10 cellular contexts compared by ENCODE assay signal in genomic region chr9:77946969-77947368, GRCh38.
A peak's percentile ranks its signal among the peaks of the same experiment; 100 is the strongest.
DNase-seq lines count a peak whose midpoint lies in the region; ATAC-seq and TF ChIP-seq lines count a peak whose summit lies in the region.
"Had no signal": no experiment of that assay in that cellular context is flagged by ENCODE, and none has a peak within 500 bp of the region (broad histone marks: within the 10 kb centered on the region; RNA-seq: fewer than 3 reads in every experiment).

No MANE protein-coding gene starts in this region.

- H3K27ac ChIP-seq in KOPT-K1 (ENCODE audit: low read depth, low read length, poor library complexity, severe bottlenecking) = peak overlapping the region; percentile 57
- H3K27ac ChIP-seq in muscle layer of duodenum (ENCODE audit: low read length) = peak overlapping the region; percentile 12
- H3K27ac ChIP-seq in GM23248 = no peak overlapping the region

- no peak overlapping the region for H2AFZ ChIP-seq in GM23248

- H3K9me3 Mint-ChIP-seq in CD14-positive monocyte = peaks cover 0 to 2% (median 0%) of the 10 kb centered on the region in 7 donors
- H3K9me3 Mint-ChIP-seq: effector memory CD8-positive, alpha-beta T cell had no signal

- H3K9ac ChIP-seq in GM23248 = no peak overlapping the region

- TF ChIP-seq CTCF in CD14-positive monocyte (IDR thresholded peaks at IDR 0.05) = no peak

- H3K4me1 Mint-ChIP-seq in CD14-positive monocyte = peaks cover 82% of the 10 kb centered on the region

- H3K9me3 ChIP-seq in KOPT-K1 (ENCODE audit: insufficient read depth, low read length, poor library complexity, severe bottlenecking) = no peaks in the 10 kb centered on the region
- H3K9me3 ChIP-seq in muscle layer of duodenum (ENCODE audit: control insufficient read depth in 1 of 2, low read length in 2 of 2) = no peaks in the 10 kb centered on the region
- H3K9me3 ChIP-seq in GM23248 (ENCODE audit: low read depth) = no peaks in the 10 kb centered on the region

- peak overlapping the region; percentile 71 to 96 for H3K4me3 Mint-ChIP-seq in CD14-positive monocyte
- H3K4me3 Mint-ChIP-seq: effector memory CD8-positive, alpha-beta T cell had no signal

- no peak overlapping the region for H3K4me2 ChIP-seq in GM23248 (ENCODE audit: unreplicated experiment)

- no peaks in the 10 kb centered on the region; the same call in 1 of the 2 replicates for H4K20me1 ChIP-seq in GM23248 (ENCODE audit: insufficient read depth)

- H3K27me3 Mint-ChIP-seq in CD14-positive monocyte (ENCODE audit: low read depth in 3 of 3) = no peaks in the 10 kb centered on the region

- WGBS in GM23248 (ENCODE audit: low coverage in 1 of 2, low lambda C conversion rate in 2 of 2, missing lambda C conversion rate in 2 of 2), 2 experiments = 72 to 80% methylated on average over 4 of the region's 4 CpGs

- peaks cover 99% of the 10 kb centered on the region for H3K79me2 ChIP-seq in GM23248 (ENCODE audit: insufficient read depth)

- H3K36me3 ChIP-seq in KOPT-K1 (ENCODE audit: insufficient read depth, low read length) (peaks cover 8% of the 10 kb centered on the region), muscle layer of duodenum (ENCODE audit: control insufficient read depth in 1 of 2, insufficient read depth in 2 of 2, low read length in 2 of 2) (no peaks in the 10 kb centered on the region), GM23248 (ENCODE audit: low read depth) (no peaks in the 10 kb centered on the region)

- no peaks in the 10 kb centered on the region for H3F3A ChIP-seq in GM23248 (ENCODE audit: insufficient read depth)

- peak overlapping the region; percentile 81 to 96 (median 92) for H3K27ac Mint-ChIP-seq in CD14-positive monocyte
- H3K27ac Mint-ChIP-seq: effector memory CD8-positive, alpha-beta T cell had no signal

- intact Hi-C loops in CD14-positive monocyte (cut with micrococcal nuclease) = loop anchor here in 1 of 2 donors (10.0 kb wide), 1 partner anchor 88 kb away; the partner anchor contains the start of gene GNAQ

- H3K27me3 ChIP-seq in muscle layer of duodenum (ENCODE audit: low read depth, low read length) (no peaks in the 10 kb centered on the region), GM23248 (replicated peaks; ENCODE audit: insufficient read depth) (no peaks in the 10 kb centered on the region)

- H3K9me2 ChIP-seq in GM23248 (ENCODE audit: insufficient read depth) = no peaks in the 10 kb centered on the region

- H3K4me1 ChIP-seq in muscle layer of duodenum (ENCODE audit: control insufficient read depth in 1 of 2, insufficient read depth in 2 of 2, low read length in 2 of 2) = peaks cover 37 to 50% of the 10 kb centered on the region in 2 donors
- H3K4me1 ChIP-seq in GM23248 (ENCODE audit: insufficient read depth) = peaks cover 21% of the 10 kb centered on the region

- in situ Hi-C loops in GM23248 (cut with MboI) = no loop called here

- DNase-seq in CD14-positive monocyte (ENCODE audit: low spot score) = no peak
- DNase-seq in cerebellum (ENCODE audit: low spot score) = peak; percentile 12
- DNase-seq in GM23248 = no peak
- no peak for DNase-seq in mucosa of gallbladder (ENCODE audit: low spot score)
- no peak for DNase-seq in NCI-H1092 (lab: John Stamatoyannopoulos, UW)
- DNase-seq: Calu3; effector memory CD8-positive, alpha-beta T cell had no signal

- peaks cover 7 to 8% of the 10 kb centered on the region in 2 donors for H3K36me3 Mint-ChIP-seq in CD14-positive monocyte

- no peak for ATAC-seq in HG02852 (IDR thresholded peaks at IDR 0.05; ENCODE audit: unreplicated experiment)
- ATAC-seq: effector memory CD8-positive, alpha-beta T cell had no signal

- peak overlapping the region in 1 of 2 donors; percentile 1 for H3K4me3 ChIP-seq in muscle layer of duodenum (ENCODE audit: low read depth in 1 of 2, low read length in 2 of 2)
- H3K4me3 ChIP-seq in GM23248 = no peak overlapping the region
